Comparison of ENCODE assay signal across 11 cellular contexts in genomic region chr9:36332006-36332405, GRCh38.
"Had no signal": no experiment of that assay in that cellular context is flagged by ENCODE, and none has a peak within 500 bp of the region (broad histone marks: within the 10 kb centered on the region; RNA-seq: fewer than 3 reads in every experiment).

No MANE protein-coding gene starts in this region.

- DNase-seq: activated CD4-positive, alpha-beta T cell treated with anti-CD3 and anti-CD28 coated beads, Interleukin-2, amount 50 U/mL, for 4 hours; activated CD4-positive, CD25-positive, alpha-beta regulatory T cell treated with anti-CD3 and anti-CD28 coated beads, Interleukin-2, amount 50 U/mL, for 72 hours; activated gamma-delta T cell treated with Interleukin-2 at 50 U/mL for 16 hours; activated naive CD8-positive, alpha-beta T cell treated with anti-CD3 and anti-CD28 coated beads, Interleukin-2, amount 10 ng/mL, durations not matched to agents 7 days and 5 days; activated T-cell treated with anti-CD3 and anti-CD28 coated beads, Interleukin-2, amount 50 U/mL, for 1 hour; hippocampal formation; stimulated activated CD4-positive, alpha-beta T cell treated with anti-CD3 and anti-CD28 coated beads, Interleukin-15, amount 100 ng/mL, for 24 hours; stimulated activated CD4-positive, alpha-beta T cell treated with anti-CD3 and anti-CD28 coated beads, Interleukin-4, amount 100 ng/mL, for 4 hours; stimulated activated naive CD8-positive, alpha-beta T cell treated with anti-CD3 and anti-CD28 coated beads, Interleukin-15, amount 100 ng/mL, for 72 hours; thyroid gland had no signal

- H3K4me1 ChIP-seq: parathyroid adenoma, thyroid gland had no signal

- H3K4me3 ChIP-seq: thyroid gland had no signal

- H3K9me3 ChIP-seq: thyroid gland had no signal

- H3K27ac ChIP-seq: parathyroid adenoma, thyroid gland had no signal

- H3K27me3 ChIP-seq: thyroid gland had no signal

- H3K9ac ChIP-seq: parathyroid adenoma had no signal

- H3K36me3 ChIP-seq: thyroid gland had no signal

- ATAC-seq: stimulated activated naive CD8-positive, alpha-beta T cell treated with anti-CD3 and anti-CD28 coated beads, Interleukin-15, amount 100 ng/mL, for 72 hours had no signal

- H2AFZ ChIP-seq: parathyroid adenoma had no signal
